In genomic region chr3:27756877-27757276, GRCh38 we compare ENCODE assay signal across 24 cellular contexts. TPM values are rescaled to one million over a fixed set of nuclear protein-coding genes. Genes with fewer than 3 reads are reported as not detected.
"Had no signal": no experiment of that assay in that cellular context is flagged by ENCODE, and none has a peak within 500 bp of the region (broad histone marks: within the 10 kb centered on the region; RNA-seq: fewer than 3 reads in every experiment).

No MANE protein-coding gene starts in this region.

- H3K27ac ChIP-seq: lower lobe of right lung, stomach, testis, VCaP had no signal

- ATAC-seq: activated naive CD8-positive, alpha-beta T cell treated with anti-CD3 and anti-CD28 coated beads, Interleukin-2, amount 50 U/mL, for 24 hours; left colon; lower lobe of right lung; sciatic nerve; stimulated activated effector memory CD8-positive, alpha-beta T cell treated with anti-CD3 and anti-CD28 coated beads, Interleukin-12 subunit alpha, Interleukin-12 subunit beta, amount 100 ng/mL, for 72 hours; T-helper 17 cell had no signal

- H3K36me3 ChIP-seq: lower lobe of right lung, stomach had no signal

- DNase-seq: activated CD4-positive, alpha-beta T cell treated with anti-CD3 and anti-CD28 coated beads for 1 hour; activated CD8-positive, alpha-beta memory T cell treated with anti-CD3 and anti-CD28 coated beads for 24 hours; activated CD8-positive, alpha-beta memory T cell treated with anti-CD3 and anti-CD28 coated beads, Interleukin-2, amount 50 U/mL, for 48 hours; activated effector memory CD4-positive, alpha-beta T cell treated with Interleukin-2 at 50 U/mL for 16 hours; activated naive CD4-positive, alpha-beta T cell treated with anti-CD3 and anti-CD28 coated beads, Interleukin-2, amount 10 ng/mL, durations not matched to agents 7 days and 5 days; activated naive CD8-positive, alpha-beta T cell treated with anti-CD3 and anti-CD28 coated beads, Interleukin-2, amount 50 U/mL, for 24 hours; activated T-cell treated with anti-CD3 and anti-CD28 coated beads, Interleukin-2, amount 50 U/mL, for 48 hours; dermis blood vessel endothelial cell; left colon; lower lobe of right lung; midbrain; nephron progenitor cell; nucleus accumbens; stimulated activated CD4-positive, alpha-beta T cell treated with anti-CD3 and anti-CD28 coated beads, Interleukin-4, amount 100 ng/mL, for 24 hours; stomach; T-helper 17 cell; testis had no signal

- H3K4me1 ChIP-seq: lower lobe of right lung, stomach, testis had no signal

- H3K27me3 ChIP-seq: stomach, testis had no signal

- H3K9me3 ChIP-seq: lower lobe of right lung, stomach, testis had no signal

- H3K4me3 ChIP-seq: lower lobe of right lung, stomach, testis had no signal

RNA-seq across cellular contexts. Expression of gene EOMES, which starts 34.8 kb away (rescaled TPM):
- total RNA-seq: astrocyte, dermis blood vessel endothelial cell, epithelial cell of proximal tubule, fibroblast of villous mesenchyme, glomerular endothelial cell had no signal
